12 cellular contexts compared by ENCODE assay signal in genomic region chr18:58911766-58912165, GRCh38. TPM values are rescaled to one million over a fixed set of nuclear protein-coding genes. Genes with fewer than 3 reads are reported as not detected.
DNase-seq lines count a peak whose midpoint lies in the region; ATAC-seq, FAIRE-seq and TF ChIP-seq lines count a peak whose summit lies in the region.
"Had no signal": no experiment of that assay in that cellular context is flagged by ENCODE, and none has a peak within 500 bp of the region (broad histone marks: within the 10 kb centered on the region; RNA-seq: fewer than 3 reads in every experiment).

No MANE protein-coding gene starts in this region.

- no peak overlapping the region for H3K4me3 Mint-ChIP-seq in activated B cell treated with CpG ODN at 0.5 μM for 24 hours
- H3K4me3 Mint-ChIP-seq: activated naive CD4-positive, alpha-beta T cell treated with anti-CD3 and anti-CD28 coated beads for 36 hours; T-helper 2 cell treated with Interferon-gamma antibody and Interleukin-4, amounts not matched to agents 5 μg/mL and 100 μg/mL, for 36 hours had no signal

- peaks cover 66% of the 10 kb centered on the region for H3K4me1 ChIP-seq in A549
- peaks cover 32% of the 10 kb centered on the region for H3K4me1 ChIP-seq in cardiac muscle cell (ENCODE audit: low read depth)

- peak in 1 of 2 experiments; percentile 17 for DNase-seq in A549 (ENCODE audit: low read depth in 1 of 2, low spot score in 1 of 2)
- no peak for DNase-seq in activated B cell treated with CpG ODN at 0.5 μM for 24 hours
- DNase-seq in cardiac muscle cell (ENCODE audit: low read depth in 1 of 2, low spot score in 1 of 2) = peak; percentile 22 to 35
- DNase-seq in omental fat pad (ENCODE audit: low spot score) = no peak
- DNase-seq in hippocampal formation (lab: John Stamatoyannopoulos, UW) = no peak
- no peak for DNase-seq in NCI-H2196 (lab: John Stamatoyannopoulos, UW; ENCODE audit: unreplicated experiment)
- DNase-seq: activated naive CD4-positive, alpha-beta T cell treated with anti-CD3 and anti-CD28 coated beads for 36 hours; NCI-H526 treated with DMSO at 0.1 percent for 48 hours; stimulated activated CD4-positive, alpha-beta T cell treated with anti-CD3 and anti-CD28 coated beads, Interleukin-15, amount 100 ng/mL, for 24 hours had no signal

- H3K4me3 ChIP-seq in A549 = no peak overlapping the region
- no peak overlapping the region for H3K4me3 ChIP-seq in cardiac muscle cell

- WGBS in A549 (ENCODE audit: missing lambda C conversion rate) = 64% methylated on average over 8 of the region's 8 CpGs

- no peak; a peak in 2 of 6 replicates for ATAC-seq in A549
- ATAC-seq in activated B cell treated with CpG ODN at 0.5 μM for 24 hours (ENCODE audit: low read depth) = no peak
- peak; percentile 68 for ATAC-seq in omental fat pad (ENCODE audit: low FRiP score)
- no peak for ATAC-seq in GM18873 (IDR thresholded peaks at IDR 0.05; ENCODE audit: low FRiP score, unreplicated experiment)
- ATAC-seq in HG02852 (IDR thresholded peaks at IDR 0.05; ENCODE audit: unreplicated experiment) = no peak

- peak overlapping the region; percentile 66 for H3K27ac Mint-ChIP-seq in activated B cell treated with CpG ODN at 0.5 μM for 24 hours
- H3K27ac Mint-ChIP-seq: activated naive CD4-positive, alpha-beta T cell treated with anti-CD3 and anti-CD28 coated beads for 36 hours; T-helper 2 cell treated with Interferon-gamma antibody and Interleukin-4, amounts not matched to agents 5 μg/mL and 100 μg/mL, for 36 hours had no signal

- CTCF ChIA-PET in A549 (lab: Yijun Ruan, JAX) (interaction anchor here (0.9 to 2.2 kb wide), 4 partner anchors 9 to 159 kb away, joined by 3 to 8 read pairs (median 6); no protein-coding TSS in a partner anchor), activated B cell treated with CpG ODN at 0.5 μM for 24 hours (lab: Charles Lee) (interaction anchor here (1.5 to 2.0 kb wide), 2 partner anchors 145 to 159 kb away, joined by 4 to 7 read pairs; no protein-coding TSS in a partner anchor)

- no peak for TF ChIP-seq POLR2A in A549 (IDR thresholded peaks at IDR 0.05; ENCODE audit: low read length)

- H3K27me3 ChIP-seq in cardiac muscle cell = no peaks in the 10 kb centered on the region

- H3K36me3 Mint-ChIP-seq in activated B cell treated with CpG ODN at 0.5 μM for 24 hours (ENCODE audit: low read depth) = peaks cover 36% of the 10 kb centered on the region

- no peak for TF ChIP-seq CTCF in A549 (IDR thresholded peaks at IDR 0.05)
- TF ChIP-seq CTCF in activated B cell treated with CpG ODN at 0.5 μM for 24 hours (IDR thresholded peaks at IDR 0.05) = no peak
- no peak for TF ChIP-seq CTCF in cardiac muscle cell (IDR thresholded peaks at IDR 0.05; ENCODE audit: low read depth, low read length)
- no peak for TF ChIP-seq CTCF in omental fat pad (IDR thresholded peaks at IDR 0.05)

- TF ChIP-seq EP300 in A549 (IDR thresholded peaks at IDR 0.05) = no peak

- no peaks in the 10 kb centered on the region for H3K36me3 ChIP-seq in cardiac muscle cell

- H3K27me3 Mint-ChIP-seq in activated B cell treated with CpG ODN at 0.5 μM for 24 hours = no peaks in the 10 kb centered on the region

- POLR2A ChIA-PET in A549 (lab: Yijun Ruan, JAX) (no interaction called here), activated B cell treated with CpG ODN at 0.5 μM for 24 hours (lab: Charles Lee) (interaction anchor here (0.6 to 1.8 kb wide), 4 partner anchors 9 to 39 kb away, joined by 3 to 7 read pairs (median 6); no protein-coding TSS in a partner anchor)

- no peaks in the 10 kb centered on the region for H3K9me3 Mint-ChIP-seq in activated B cell treated with CpG ODN at 0.5 μM for 24 hours
- H3K9me3 Mint-ChIP-seq: activated naive CD4-positive, alpha-beta T cell treated with anti-CD3 and anti-CD28 coated beads for 36 hours; T-helper 2 cell treated with Interferon-gamma antibody and Interleukin-4, amounts not matched to agents 5 μg/mL and 100 μg/mL, for 36 hours had no signal

- intact Hi-C loops in activated B cell treated with CpG ODN at 0.5 μM for 24 hours (cut with micrococcal nuclease) = loop anchor here (2.0 kb wide), 1 partner anchor 15 kb away; no protein-coding TSS in a partner anchor

- TF ChIP-seq RAD21 in A549 (conservative IDR thresholded peaks at IDR 0.05 in 1 of 2, IDR thresholded peaks at IDR 0.05 in 1 of 2) = no peak

- no peak for FAIRE-seq in A549 (lab: Jason Lieb, UNC)

- H3K9me3 ChIP-seq in A549 (no peaks in the 10 kb centered on the region), cardiac muscle cell (ENCODE audit: low read depth) (no peaks in the 10 kb centered on the region)

- H3K27ac ChIP-seq in A549 (peak overlapping the region; percentile 46 to 81; a peak in 5 of 6 replicates), cardiac muscle cell (peak overlapping the region; percentile 83)

- H3K4me2 ChIP-seq in A549 = peak overlapping the region; percentile 53

- H3K4me1 Mint-ChIP-seq in activated B cell treated with CpG ODN at 0.5 μM for 24 hours = peaks cover 74% of the 10 kb centered on the region

TF ChIP-seq in A549, 52 proteins besides CTCF, POLR2A, EP300 and RAD21:
- TF ChIP-seq HDAC2 (IDR thresholded peaks at IDR 0.05) (no peak), SREBF2 (IDR thresholded peaks at IDR 0.05) (no peak), TP53 (CRISPR knock-in tag; IDR thresholded peaks at IDR 0.05) (no peak), REST (IDR thresholded peaks at IDR 0.05) (no peak), TFCP2L1 (CRISPR knock-in tag; IDR thresholded peaks at IDR 0.05) (no peak), FOXS1 (CRISPR knock-in tag; IDR thresholded peaks at IDR 0.05) (no peak), ATOH8 (CRISPR knock-in tag; IDR thresholded peaks at IDR 0.05; ENCODE audit: low read depth) (no peak)

RNA-seq across cellular contexts. Expression of gene ZNF532, which starts 47.1 kb away (rescaled TPM):
- polyA plus RNA-seq in A549 (2011; rRNA removed) = 64.6 and 76.5 TPM in 2 replicates
- 26.3 and 28.2 TPM in 2 replicates for polyA plus RNA-seq in A549 (2012; cell fraction: cytosol; rRNA removed)
- 28.7 and 40.5 TPM in 2 replicates for polyA plus RNA-seq in A549 (2012; cell fraction: nucleus; rRNA removed)
- polyA plus RNA-seq in A549 (2017; fragmentation: RNase III; extraction: RNeasy Plus Mini Kit Qiagen cat#74134 plus additional on column Dnase treatment) = 26.8 to 31.4 TPM (median 27.1 TPM) in 3 replicates
- 141 and 157 TPM in 2 replicates for polyA minus RNA-seq in A549 (2011; rRNA and poly(A)+ RNA removed)
- total RNA-seq in activated B cell treated with CpG ODN at 0.5 μM for 24 hours = 87.4 and 106 TPM in 2 replicates
- total RNA-seq in cardiac muscle cell = 66.5 and 108 TPM in 2 replicates
- polyA plus RNA-seq in cardiac muscle cell = 28.2 and 42.0 TPM in 2 replicates
- 10 to 100 TPM; 41.7 to 73.6 (median 53.3) TPM for total RNA-seq in omental fat pad

Comparison
In these comparisons a context has a peak if more than half of its experiments do, and no peak if none do; other contexts are left out.
1. DNase-seq: peak in cardiac muscle cell (2 of 2); none in activated B cell treated with CpG ODN at 0.5 μM for 24 hours (single experiment), omental fat pad (single experiment), hippocampal formation (0 of 2) and NCI-H2196 (single experiment).